9 cellular contexts compared by ENCODE assay signal in the genomic region with DNA sequence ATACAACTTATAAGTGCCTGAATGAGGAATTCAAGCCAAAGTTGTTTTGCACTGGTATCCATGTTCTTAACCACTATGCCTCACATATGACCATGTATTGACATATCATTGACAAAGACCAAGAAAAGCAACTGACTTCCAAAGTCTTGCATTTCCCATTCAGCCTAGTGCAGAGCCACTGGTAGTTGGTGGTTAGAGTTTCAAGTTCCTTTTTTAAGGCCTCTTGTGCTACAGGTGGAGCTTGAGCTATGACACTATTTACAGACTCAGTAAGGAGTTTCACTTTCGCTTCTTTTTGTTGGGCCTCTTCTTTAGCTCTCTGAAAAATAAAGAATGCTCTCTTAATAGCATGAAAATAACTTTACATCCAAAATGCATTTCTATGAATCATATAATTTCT.
DNase-seq lines count a peak whose midpoint lies in the region; ATAC-seq and FAIRE-seq lines count a peak whose summit lies in the region.
"Had no signal": no experiment of that assay in that cellular context is flagged by ENCODE, and none has a peak within 500 bp of the region (broad histone marks: within the 10 kb centered on the region; RNA-seq: fewer than 3 reads in every experiment).

No MANE protein-coding gene starts in this region.

- H3K4me3 Mint-ChIP-seq in T-helper 2 cell treated with Interferon-gamma antibody and Interleukin-4, amounts not matched to agents 5 μg/mL and 100 μg/mL, for 36 hours, result no peak overlapping the region
- H3K4me3 Mint-ChIP-seq in stimulated activated naive CD8-positive, alpha-beta T cell treated with anti-CD3 and anti-CD28 coated beads, Interleukin-15, amount 100 ng/mL, for 72 hours, result no peak overlapping the region
- H3K4me3 Mint-ChIP-seq: nephron had no signal

- no peak overlapping the region for H3K9ac ChIP-seq in BLaER1

- H3K4me1 ChIP-seq in BLaER1, result peaks cover 13% of the 10 kb centered on the region

- no peaks in the 10 kb centered on the region for H3K9me3 ChIP-seq in BLaER1

- no peaks in the 10 kb centered on the region for H3K36me3 Mint-ChIP-seq in T-helper 2 cell treated with Interferon-gamma antibody and Interleukin-4, amounts not matched to agents 5 μg/mL and 100 μg/mL, for 36 hours (ENCODE audit: low read depth)

- H3K27me3 Mint-ChIP-seq in T-helper 2 cell treated with Interferon-gamma antibody and Interleukin-4, amounts not matched to agents 5 μg/mL and 100 μg/mL, for 36 hours (ENCODE audit: low read depth), result no peaks in the 10 kb centered on the region
- H3K27me3 Mint-ChIP-seq in stimulated activated naive CD8-positive, alpha-beta T cell treated with anti-CD3 and anti-CD28 coated beads, Interleukin-15, amount 100 ng/mL, for 72 hours, result no peaks in the 10 kb centered on the region

- ATAC-seq in HG03135 (IDR thresholded peaks at IDR 0.05; ENCODE audit: unreplicated experiment), result peak; percentile 99
- peak; percentile 83 for ATAC-seq in stimulated activated naive CD8-positive, alpha-beta T cell treated with anti-CD3 and anti-CD28 coated beads, Interleukin-15, amount 100 ng/mL, for 72 hours

- H3K36me3 ChIP-seq in BLaER1, result no peaks in the 10 kb centered on the region

- no peak overlapping the region; the same call in 1 of the 2 replicates for H3K27ac ChIP-seq in BLaER1

- H3K4me3 ChIP-seq in BLaER1, result no peak overlapping the region

- peaks cover 8% of the 10 kb centered on the region for H3K9me3 Mint-ChIP-seq in T-helper 2 cell treated with Interferon-gamma antibody and Interleukin-4, amounts not matched to agents 5 μg/mL and 100 μg/mL, for 36 hours
- peaks cover 5 to 8% of the 10 kb centered on the region in 2 donors for H3K9me3 Mint-ChIP-seq in stimulated activated naive CD8-positive, alpha-beta T cell treated with anti-CD3 and anti-CD28 coated beads, Interleukin-15, amount 100 ng/mL, for 72 hours
- H3K9me3 Mint-ChIP-seq: nephron had no signal

- peaks cover 60% of the 10 kb centered on the region for H3K27me3 ChIP-seq in BLaER1

- no peaks in the 10 kb centered on the region for H4K20me1 ChIP-seq in BLaER1

- peak overlapping the region; percentile 82 for H3K27ac Mint-ChIP-seq in T-helper 2 cell treated with Interferon-gamma antibody and Interleukin-4, amounts not matched to agents 5 μg/mL and 100 μg/mL, for 36 hours
- no peak overlapping the region for H3K27ac Mint-ChIP-seq in stimulated activated naive CD8-positive, alpha-beta T cell treated with anti-CD3 and anti-CD28 coated beads, Interleukin-15, amount 100 ng/mL, for 72 hours
- H3K27ac Mint-ChIP-seq: nephron had no signal

- peak overlapping the region; percentile 25 for H3K4me2 ChIP-seq in BLaER1

- H3K4me1 Mint-ChIP-seq in T-helper 2 cell treated with Interferon-gamma antibody and Interleukin-4, amounts not matched to agents 5 μg/mL and 100 μg/mL, for 36 hours (ENCODE audit: low read depth), result peaks cover 11% of the 10 kb centered on the region
- H3K4me1 Mint-ChIP-seq in stimulated activated naive CD8-positive, alpha-beta T cell treated with anti-CD3 and anti-CD28 coated beads, Interleukin-15, amount 100 ng/mL, for 72 hours, result peaks cover 8% of the 10 kb centered on the region
- H3K4me1 Mint-ChIP-seq: nephron had no signal

- DNase-seq in GM19239 (ENCODE audit: insufficient read length, low spot score) (peak; percentile 1), NCI-H774 (lab: John Stamatoyannopoulos, UW) (no peak), GF-D8 (lab: John Stamatoyannopoulos, UW) (no peak)
- DNase-seq in T-helper 2 cell treated with Interferon-gamma antibody and Interleukin-4, amounts not matched to agents 5 μg/mL and 100 μg/mL, for 36 hours (ENCODE audit: low spot score), result peak; percentile 5
- DNase-seq in stimulated activated naive CD8-positive, alpha-beta T cell treated with anti-CD3 and anti-CD28 coated beads, Interleukin-15, amount 100 ng/mL, for 72 hours, result peak in 1 of 2 donors; percentile 11
- DNase-seq in stimulated activated CD4-positive, alpha-beta T cell treated with anti-CD3 and anti-CD28 coated beads, Interleukin-4, amount 100 ng/mL, for 1 hour, result no peak

- FAIRE-seq in GM19239 (lab: Jason Lieb, UNC), result peak; percentile 100

Comparison
In these comparisons a context has a peak if more than half of its experiments do, and no peak if none do; other contexts are left out.
1. DNase-seq: peak in GM19239 (single experiment) and T-helper 2 cell treated with Interferon-gamma antibody and Interleukin-4, amounts not matched to agents 5 μg/mL and 100 μg/mL, for 36 hours (single experiment); none in NCI-H774 (single experiment), GF-D8 (single experiment) and stimulated activated CD4-positive, alpha-beta T cell treated with anti-CD3 and anti-CD28 coated beads, Interleukin-4, amount 100 ng/mL, for 1 hour (single experiment).